ENCODE assay signal across 13 cellular contexts in genomic region chr17:72123964-72124791, GRCh38. TPM values are rescaled to one million over a fixed set of nuclear protein-coding genes. Genes with fewer than 3 reads are reported as not detected.
DNase-seq lines count a peak whose midpoint lies in the region; ATAC-seq and TF ChIP-seq lines count a peak whose summit lies in the region.
"Had no signal": no experiment of that assay in that cellular context is flagged by ENCODE, and none has a peak within 500 bp of the region (broad histone marks: within the 10 kb centered on the region; RNA-seq: fewer than 3 reads in every experiment).

No MANE protein-coding gene starts in this region.

- dilution Hi-C loops in mammary epithelial cell (cut with HindIII; ENCODE audit: low sequenced_read_pairs): no loop called here

- 7% methylated on average over 24 of the region's 38 CpGs for WGBS in mammary epithelial cell (ENCODE audit: low coverage, missing lambda C conversion rate)

- DNase-seq in activated CD8-positive, alpha-beta T cell treated with anti-CD3 and anti-CD28 coated beads, Interleukin-2, amount 10 ng/mL, durations not matched to agents 7 days and 5 days: no peak
- no peak for DNase-seq in activated CD8-positive, alpha-beta T cell treated with anti-CD3 and anti-CD28 coated beads for 36 hours
- DNase-seq in mammary epithelial cell (peak; percentile 41), mesothelial cell of epicardium (ENCODE audit: low spot score in 2 of 2, unreplicated experiment in 2 of 2) (no peak), NCI-H1092 treated with DMSO at 0.1 percent for 48 hours (lab: John Stamatoyannopoulos, UW) (no peak), COR-L47 (lab: John Stamatoyannopoulos, UW) (no peak)
- DNase-seq: ACHN; NCI-H510A; stimulated activated CD4-positive, alpha-beta T cell treated with anti-CD3 and anti-CD28 coated beads, Interleukin-15, amount 100 ng/mL, for 24 hours had no signal

- H3K36me3 ChIP-seq in mammary epithelial cell (ENCODE audit: insufficient read depth, low read length): peaks cover 11% of the 10 kb centered on the region
- H3K36me3 ChIP-seq: thoracic aorta had no signal

- H3K4me1 ChIP-seq in mammary epithelial cell (ENCODE audit: insufficient read depth, low read length): peaks cover 35% of the 10 kb centered on the region

- peaks cover 6% of the 10 kb centered on the region for H3K4me1 Mint-ChIP-seq in activated CD8-positive, alpha-beta T cell treated with anti-CD3 and anti-CD28 coated beads, Interleukin-2, amount 10 ng/mL, durations not matched to agents 7 days and 5 days (ENCODE audit: low read depth)
- peaks cover 8% of the 10 kb centered on the region for H3K4me1 Mint-ChIP-seq in activated CD8-positive, alpha-beta T cell treated with anti-CD3 and anti-CD28 coated beads for 36 hours (ENCODE audit: low read depth)
- H3K4me1 Mint-ChIP-seq in mesothelial cell of epicardium: peaks cover 70% of the 10 kb centered on the region

- peak overlapping the region; percentile 60 for H3K9ac ChIP-seq in mammary epithelial cell (ENCODE audit: insufficient read depth, low read length)

- peak overlapping the region; percentile 60 for H3K27ac Mint-ChIP-seq in activated CD8-positive, alpha-beta T cell treated with anti-CD3 and anti-CD28 coated beads, Interleukin-2, amount 10 ng/mL, durations not matched to agents 7 days and 5 days
- H3K27ac Mint-ChIP-seq in activated CD8-positive, alpha-beta T cell treated with anti-CD3 and anti-CD28 coated beads for 36 hours: no peak overlapping the region
- peak overlapping the region; percentile 90 for H3K27ac Mint-ChIP-seq in mesothelial cell of epicardium

- POLR2A ChIA-PET in activated CD8-positive, alpha-beta T cell treated with anti-CD3 and anti-CD28 coated beads, Interleukin-2, amount 10 ng/mL, durations not matched to agents 7 days and 5 days (lab: Charles Lee): no interaction called here
- POLR2A ChIA-PET in activated CD8-positive, alpha-beta T cell treated with anti-CD3 and anti-CD28 coated beads for 36 hours (lab: Charles Lee): interaction anchor here (1.1 kb wide), 1 partner anchor 42 kb away, joined by 4 read pairs; no protein-coding TSS in a partner anchor

- no peaks in the 10 kb centered on the region for H3K9me3 ChIP-seq in mammary epithelial cell (replicated peaks; ENCODE audit: insufficient read depth, low read length)
- H3K9me3 ChIP-seq: thoracic aorta had no signal

- H3K9me3 Mint-ChIP-seq in activated CD8-positive, alpha-beta T cell treated with anti-CD3 and anti-CD28 coated beads, Interleukin-2, amount 10 ng/mL, durations not matched to agents 7 days and 5 days (ENCODE audit: insufficient read depth): no peaks in the 10 kb centered on the region
- H3K9me3 Mint-ChIP-seq in activated CD8-positive, alpha-beta T cell treated with anti-CD3 and anti-CD28 coated beads for 36 hours: no peaks in the 10 kb centered on the region
- no peaks in the 10 kb centered on the region for H3K9me3 Mint-ChIP-seq in mesothelial cell of epicardium

- CTCF ChIA-PET in activated CD8-positive, alpha-beta T cell treated with anti-CD3 and anti-CD28 coated beads, Interleukin-2, amount 10 ng/mL, durations not matched to agents 7 days and 5 days (lab: Charles Lee): interaction anchor here (1.3 kb wide), 1 partner anchor 416 kb away, joined by 3 read pairs; no protein-coding TSS in a partner anchor
- CTCF ChIA-PET in activated CD8-positive, alpha-beta T cell treated with anti-CD3 and anti-CD28 coated beads for 36 hours (lab: Charles Lee): interaction anchor here (0.7 kb wide), 1 partner anchor 1063 kb away, joined by 3 read pairs; no protein-coding TSS in a partner anchor
- CTCF ChIA-PET in mammary epithelial cell (lab: Charles Lee; ENCODE audit: low non-redundant PET): no interaction called here

- H3K36me3 Mint-ChIP-seq in activated CD8-positive, alpha-beta T cell treated with anti-CD3 and anti-CD28 coated beads, Interleukin-2, amount 10 ng/mL, durations not matched to agents 7 days and 5 days (ENCODE audit: low read depth): no peaks in the 10 kb centered on the region
- peaks cover 2% of the 10 kb centered on the region for H3K36me3 Mint-ChIP-seq in activated CD8-positive, alpha-beta T cell treated with anti-CD3 and anti-CD28 coated beads for 36 hours (ENCODE audit: low read depth)
- peaks cover 11% of the 10 kb centered on the region for H3K36me3 Mint-ChIP-seq in mesothelial cell of epicardium

- no peak overlapping the region for H2AFZ ChIP-seq in mammary epithelial cell (ENCODE audit: low read depth, low read length)

- peaks cover 53% of the 10 kb centered on the region for H3K79me2 ChIP-seq in mammary epithelial cell (ENCODE audit: insufficient read depth, low read length)

- peak overlapping the region; percentile 97 for H3K4me2 ChIP-seq in mammary epithelial cell (ENCODE audit: insufficient read depth, low read depth, low read length)

- no peak for TF ChIP-seq CTCF in activated CD8-positive, alpha-beta T cell treated with anti-CD3 and anti-CD28 coated beads for 36 hours (IDR thresholded peaks at IDR 0.05)
- TF ChIP-seq CTCF in mammary epithelial cell (conservative IDR thresholded peaks at IDR 0.05 in 1 of 2, IDR thresholded peaks at IDR 0.05 in 1 of 2; ENCODE audit: extremely low read depth in 1 of 2, insufficient read depth in 1 of 2, low read depth in 1 of 2, low read length in 2 of 2) (no peak), mesothelial cell of epicardium (IDR thresholded peaks at IDR 0.05; ENCODE audit: unreplicated experiment) (no peak)

- intact Hi-C loops in activated CD8-positive, alpha-beta T cell treated with anti-CD3 and anti-CD28 coated beads for 36 hours (cut with micrococcal nuclease): no loop called here
- intact Hi-C loops in mammary epithelial cell (cut with micrococcal nuclease): loop anchor here (2.0 to 5.0 kb wide), 2 partner anchors 215 to 298 kb away; no protein-coding TSS in a partner anchor

- no peaks in the 10 kb centered on the region for H3K27me3 ChIP-seq in mammary epithelial cell (ENCODE audit: insufficient read depth, low read length)

- BruUV-seq in mammary epithelial cell (replicated peaks; lab: Mats Ljungman, UMichigan): no TSS peak

- peak overlapping the region; percentile 61 to 98 (median 96) for H3K4me3 ChIP-seq in mammary epithelial cell (replicated peaks in 1 of 3; ENCODE audit: insufficient read depth in 1 of 3, low read depth in 2 of 3, low read length in 3 of 3)
- H3K4me3 ChIP-seq: thoracic aorta had no signal

- in situ Hi-C loops in mammary epithelial cell (cut with MboI; ENCODE audit: low sequenced_read_pairs in 2 of 2): loop anchor here (10.0 to 25.0 kb wide), 3 partner anchors 301 to 1012 kb away; no protein-coding TSS in a partner anchor

- H4K20me1 ChIP-seq in mammary epithelial cell (ENCODE audit: insufficient read depth, low read length): peaks cover 7% of the 10 kb centered on the region

- peaks cover 49% of the 10 kb centered on the region for H3K27me3 Mint-ChIP-seq in activated CD8-positive, alpha-beta T cell treated with anti-CD3 and anti-CD28 coated beads, Interleukin-2, amount 10 ng/mL, durations not matched to agents 7 days and 5 days (ENCODE audit: low read depth)
- peaks cover 53% of the 10 kb centered on the region for H3K27me3 Mint-ChIP-seq in activated CD8-positive, alpha-beta T cell treated with anti-CD3 and anti-CD28 coated beads for 36 hours
- peaks cover 23% of the 10 kb centered on the region for H3K27me3 Mint-ChIP-seq in mesothelial cell of epicardium (ENCODE audit: low read depth)

- H3K27ac ChIP-seq in mammary epithelial cell (ENCODE audit: insufficient read depth, low read depth, low read length) (peak overlapping the region; percentile 51), temporal lobe (ENCODE audit: low read depth, low read length) (peak overlapping the region; percentile 72)
- H3K27ac ChIP-seq: thoracic aorta had no signal

- no peak for ATAC-seq in activated CD8-positive, alpha-beta T cell treated with anti-CD3 and anti-CD28 coated beads, Interleukin-2, amount 10 ng/mL, durations not matched to agents 7 days and 5 days
- ATAC-seq in activated CD8-positive, alpha-beta T cell treated with anti-CD3 and anti-CD28 coated beads for 36 hours: no peak
- no peak for ATAC-seq in HG03457 (IDR thresholded peaks at IDR 0.05; ENCODE audit: unreplicated experiment)

- no peak overlapping the region for H3K4me3 Mint-ChIP-seq in activated CD8-positive, alpha-beta T cell treated with anti-CD3 and anti-CD28 coated beads, Interleukin-2, amount 10 ng/mL, durations not matched to agents 7 days and 5 days
- H3K4me3 Mint-ChIP-seq in activated CD8-positive, alpha-beta T cell treated with anti-CD3 and anti-CD28 coated beads for 36 hours: no peak overlapping the region
- peak overlapping the region; percentile 72 for H3K4me3 Mint-ChIP-seq in mesothelial cell of epicardium

RNA-seq across cellular contexts. Expression of gene SOX9, which starts 3.4 kb away (rescaled TPM):
- total RNA-seq in activated CD8-positive, alpha-beta T cell treated with anti-CD3 and anti-CD28 coated beads, Interleukin-2, amount 10 ng/mL, durations not matched to agents 7 days and 5 days: not detected
- not detected for total RNA-seq in activated CD8-positive, alpha-beta T cell treated with anti-CD3 and anti-CD28 coated beads for 36 hours
- total RNA-seq in mammary epithelial cell (10 to 100 TPM; 77.4 to 81.9 TPM), mesothelial cell of epicardium (43.2 to 47.8 TPM (median 47.1 TPM) in 3 replicates), temporal lobe (20.7 TPM)
- 31.6 TPM for polyA plus RNA-seq in mammary epithelial cell
- 33.8 TPM for polyA minus RNA-seq in mammary epithelial cell
- total RNA-seq: T-helper 2 cell treated with Interferon-gamma antibody and Interleukin-4, amounts not matched to agents 100 ng/mL and 5 ng/mL, for 36 hours had no signal

Comparison
In these comparisons a context has a peak if more than half of its experiments do, and no peak if none do; other contexts are left out.
1. RNA of gene SOX9, which starts 3.4 kb away (total RNA-seq): 77.4 to 81.9 TPM in mammary epithelial cell, 43.2 to 47.8 TPM in mesothelial cell of epicardium and 20.7 TPM in temporal lobe (single experiment); not detected in activated CD8-positive, alpha-beta T cell treated with anti-CD3 and anti-CD28 coated beads, Interleukin-2, amount 10 ng/mL, durations not matched to agents 7 days and 5 days and not detected in activated CD8-positive, alpha-beta T cell treated with anti-CD3 and anti-CD28 coated beads for 36 hours; every median in the first group is over 10 times any median in the second.